Comparison of ENCODE assay signal across 31 cellular contexts in genomic region chr1:1245840-1246205, GRCh38. TPM values are rescaled to one million over a fixed set of nuclear protein-coding genes. Genes with fewer than 3 reads are reported as not detected.
"Had no signal": no experiment of that assay in that cellular context is flagged by ENCODE, and none has a peak within 500 bp of the region (broad histone marks: within the 10 kb centered on the region; RNA-seq: fewer than 3 reads in every experiment).

No MANE protein-coding gene starts in this region.

- H3K27me3 ChIP-seq: ascending aorta had no signal

- H3K9me3 Mint-ChIP-seq: activated CD4-positive, alpha-beta T cell treated with anti-CD3 and anti-CD28 coated beads, Interleukin-2, amount 10 ng/mL, durations not matched to agents 24 days and 14 days; activated CD8-positive, alpha-beta T cell treated with anti-CD3 and anti-CD28 coated beads for 36 hours; activated naive CD4-positive, alpha-beta T cell treated with anti-CD3 and anti-CD28 coated beads, Interleukin-2, amount 50 U/mL, for 24 hours; activated naive CD8-positive, alpha-beta T cell treated with anti-CD3 and anti-CD28 coated beads, Interleukin-2, amount 10 ng/mL, durations not matched to agents 7 days and 5 days; activated T-cell treated with anti-CD3 and anti-CD28 coated beads, Interleukin-2, amount 50 U/mL, for 72 hours; activated T-helper 2 cell treated with anti-CD3 and anti-CD28 coated beads, Interferon-gamma antibody, Interleukin-2, Interleukin-4, amounts not matched to agents 10 μg/mL and 5 μg/mL and 100 μg/mL, durations not matched to agents 14 hours and 24 hours and 36 hours; central memory CD8-positive, alpha-beta T cell had no signal

- H3K36me3 Mint-ChIP-seq: activated naive CD4-positive, alpha-beta T cell treated with anti-CD3 and anti-CD28 coated beads, Interleukin-2, amount 50 U/mL, for 24 hours; activated naive CD8-positive, alpha-beta T cell treated with anti-CD3 and anti-CD28 coated beads, Interleukin-2, amount 10 ng/mL, durations not matched to agents 7 days and 5 days had no signal

- H3K4me3 ChIP-seq: ascending aorta, cardiac muscle cell, SJCRH30, SK-N-MC had no signal

- H3K27ac ChIP-seq: ascending aorta, cardiac muscle cell, SJCRH30, SK-N-MC, WERI-Rb-1 had no signal

- H3K9me3 ChIP-seq: ascending aorta, SJCRH30 had no signal

- H3K36me3 ChIP-seq: ascending aorta, cardiac muscle cell, SJCRH30, WERI-Rb-1 had no signal

- H3K4me3 Mint-ChIP-seq: activated CD4-positive, alpha-beta T cell treated with anti-CD3 and anti-CD28 coated beads, Interleukin-2, amount 10 ng/mL, durations not matched to agents 24 days and 14 days; activated CD8-positive, alpha-beta T cell treated with anti-CD3 and anti-CD28 coated beads for 36 hours; activated naive CD4-positive, alpha-beta T cell treated with anti-CD3 and anti-CD28 coated beads, Interleukin-2, amount 50 U/mL, for 24 hours; activated naive CD8-positive, alpha-beta T cell treated with anti-CD3 and anti-CD28 coated beads, Interleukin-2, amount 10 ng/mL, durations not matched to agents 7 days and 5 days; activated T-cell treated with anti-CD3 and anti-CD28 coated beads, Interleukin-2, amount 50 U/mL, for 72 hours; central memory CD8-positive, alpha-beta T cell had no signal

- DNase-seq: activated CD4-positive, alpha-beta T cell treated with anti-CD3 and anti-CD28 coated beads, Interleukin-2, amount 10 ng/mL, durations not matched to agents 24 days and 14 days; activated CD4-positive, alpha-beta T cell treated with anti-CD3 and anti-CD28 coated beads, Interleukin-2, amount 50 U/mL, for 4 hours; activated CD4-positive, CD25-positive, alpha-beta regulatory T cell; activated CD8-positive, alpha-beta T cell treated with anti-CD3 and anti-CD28 coated beads for 36 hours; activated gamma-delta T cell; activated naive CD4-positive, alpha-beta T cell treated with Interleukin-2 at 50 U/mL for 16 hours; activated naive CD8-positive, alpha-beta T cell treated with anti-CD3 and anti-CD28 coated beads, Interleukin-2, amount 10 ng/mL, durations not matched to agents 7 days and 5 days; activated T-cell treated with anti-CD3 and anti-CD28 coated beads, Interleukin-2, amount 50 U/mL, for 1 hour; activated T-cell treated with anti-CD3 and anti-CD28 coated beads, Interleukin-2, amount 50 U/mL, for 72 hours; amygdala; NCI-H1092 treated with DMSO at 0.1 percent for 48 hours; NCI-H1417; NCI-H146; NCI-H187; NCI-H2029 treated with DMSO at 0.1 percent for 48 hours; NCI-H2107; NCI-H2171; NCI-H510A; NCI-H748 treated with DMSO at 0.1 percent for 48 hours; SHP77; SJCRH30; T1000; WERI-Rb-1 had no signal

- ATAC-seq: activated CD8-positive, alpha-beta T cell treated with anti-CD3 and anti-CD28 coated beads for 36 hours had no signal

- H3K27me3 Mint-ChIP-seq: activated CD4-positive, alpha-beta T cell treated with anti-CD3 and anti-CD28 coated beads, Interleukin-2, amount 10 ng/mL, durations not matched to agents 24 days and 14 days; activated CD8-positive, alpha-beta T cell treated with anti-CD3 and anti-CD28 coated beads for 36 hours; activated naive CD4-positive, alpha-beta T cell treated with anti-CD3 and anti-CD28 coated beads, Interleukin-2, amount 50 U/mL, for 24 hours; central memory CD8-positive, alpha-beta T cell had no signal

- H3K27ac Mint-ChIP-seq: activated CD4-positive, alpha-beta T cell treated with anti-CD3 and anti-CD28 coated beads, Interleukin-2, amount 10 ng/mL, durations not matched to agents 24 days and 14 days; activated CD8-positive, alpha-beta T cell treated with anti-CD3 and anti-CD28 coated beads for 36 hours; activated naive CD4-positive, alpha-beta T cell treated with anti-CD3 and anti-CD28 coated beads, Interleukin-2, amount 50 U/mL, for 24 hours; activated naive CD8-positive, alpha-beta T cell treated with anti-CD3 and anti-CD28 coated beads, Interleukin-2, amount 10 ng/mL, durations not matched to agents 7 days and 5 days; activated T-cell treated with anti-CD3 and anti-CD28 coated beads, Interleukin-2, amount 50 U/mL, for 72 hours; activated T-helper 2 cell treated with anti-CD3 and anti-CD28 coated beads, Interferon-gamma antibody, Interleukin-2, Interleukin-4, amounts not matched to agents 10 μg/mL and 5 μg/mL and 100 μg/mL, durations not matched to agents 14 hours and 24 hours and 36 hours had no signal

RNA-seq across cellular contexts. Expression of gene C1QTNF12, which starts 0.7 kb away (rescaled TPM):
- total RNA-seq: ascending aorta, M059J, RPMI7951, SJCRH30 had no signal
- polyA plus RNA-seq: cardiac muscle cell had no signal

RNA-seq across cellular contexts. Expression of gene TNFRSF4, which starts 31.9 kb away (rescaled TPM):
- total RNA-seq: cardiac muscle cell, M059J, RPMI7951 had no signal
- polyA plus RNA-seq: cardiac muscle cell had no signal
